In genomic region chr4:158894826-158895225, GRCh38 we compare ENCODE assay signal across 14 cellular contexts.
A peak's percentile ranks its signal among the peaks of the same experiment; 100 is the strongest.
DNase-seq lines count a peak whose midpoint lies in the region; ATAC-seq and TF ChIP-seq lines count a peak whose summit lies in the region.
"Had no signal": no experiment of that assay in that cellular context is flagged by ENCODE, and none has a peak within 500 bp of the region (broad histone marks: within the 10 kb centered on the region; RNA-seq: fewer than 3 reads in every experiment).

No MANE protein-coding gene starts in this region.

- WGBS in body of pancreas, 2 donors = 66 to 73% methylated on average over 2 of the region's 2 CpGs

- intact Hi-C loops in body of pancreas (cut with DNase I) = no loop called here
- intact Hi-C loops in head of caudate nucleus (cut with DNase I) = no loop called here
- intact Hi-C loops in activated CD8-positive, alpha-beta T cell treated with anti-CD3 and anti-CD28 coated beads for 36 hours (cut with micrococcal nuclease) = no loop called here

- POLR2A ChIA-PET in activated CD8-positive, alpha-beta T cell treated with anti-CD3 and anti-CD28 coated beads for 36 hours (lab: Charles Lee) = no interaction called here

- H3K4me1 ChIP-seq in body of pancreas = no peaks in the 10 kb centered on the region
- H3K4me1 ChIP-seq: HAP-1 had no signal

- ATAC-seq in effector memory CD8-positive, alpha-beta T cell (replicated peaks) = no peak
- no peak for ATAC-seq in body of pancreas
- no peak for ATAC-seq in activated CD8-positive, alpha-beta T cell treated with anti-CD3 and anti-CD28 coated beads for 36 hours

- H3K4me3 ChIP-seq in body of pancreas = no peak overlapping the region
- H3K4me3 ChIP-seq: HAP-1 had no signal

- H3K27ac ChIP-seq in body of pancreas = no peak overlapping the region

- H3K27me3 Mint-ChIP-seq in effector memory CD8-positive, alpha-beta T cell = no peaks in the 10 kb centered on the region
- no peaks in the 10 kb centered on the region for H3K27me3 Mint-ChIP-seq in activated CD8-positive, alpha-beta T cell treated with anti-CD3 and anti-CD28 coated beads for 36 hours
- H3K27me3 Mint-ChIP-seq: CD4-positive, alpha-beta memory T cell had no signal

- in situ Hi-C loops in G401 (cut with HindIII; ENCODE audit: low sequenced_read_pairs) = no loop called here

- TF ChIP-seq POLR2A in body of pancreas (IDR thresholded peaks at IDR 0.05) = no peak

- peak; percentile 87 for DNase-seq in G401 (ENCODE audit: low spot score)
- DNase-seq in cerebellar cortex (ENCODE audit: low spot score) = peak; percentile 85
- no peak for DNase-seq in effector memory CD8-positive, alpha-beta T cell
- DNase-seq in body of pancreas = no peak
- DNase-seq in head of caudate nucleus = no peak
- DNase-seq in activated CD8-positive, alpha-beta T cell treated with anti-CD3 and anti-CD28 coated beads for 36 hours = no peak
- DNase-seq: Calu3; CD4-positive, alpha-beta memory T cell; COR-L47; DMS53; DMS79 treated with DMSO at 0.1 percent for 48 hours; GOT3; HFFc6 had no signal

- H3K27me3 ChIP-seq in body of pancreas = no peaks in the 10 kb centered on the region

- peaks cover 0 to 4% of the 10 kb centered on the region in 2 donors for H3K36me3 ChIP-seq in body of pancreas (replicated peaks in 1 of 2; ENCODE audit: insufficient read depth in 1 of 2, low read depth in 2 of 2)
- H3K36me3 ChIP-seq: HAP-1 had no signal

- peaks cover 22 to 29% of the 10 kb centered on the region in 2 donors for H3K4me1 Mint-ChIP-seq in effector memory CD8-positive, alpha-beta T cell (ENCODE audit: low read depth in 2 of 2)
- H3K4me1 Mint-ChIP-seq in activated CD8-positive, alpha-beta T cell treated with anti-CD3 and anti-CD28 coated beads for 36 hours (ENCODE audit: low read depth) = peaks cover 3% of the 10 kb centered on the region

- no peaks in the 10 kb centered on the region for H3K9me3 ChIP-seq in body of pancreas
- H3K9me3 ChIP-seq: HAP-1 had no signal

- H3K4me3 Mint-ChIP-seq in effector memory CD8-positive, alpha-beta T cell = no peak overlapping the region
- H3K4me3 Mint-ChIP-seq in activated CD8-positive, alpha-beta T cell treated with anti-CD3 and anti-CD28 coated beads for 36 hours = no peak overlapping the region
- H3K4me3 Mint-ChIP-seq: CD4-positive, alpha-beta memory T cell; HFFc6 had no signal

- CTCF ChIA-PET in activated CD8-positive, alpha-beta T cell treated with anti-CD3 and anti-CD28 coated beads for 36 hours (lab: Charles Lee) = interaction anchor here (1.1 kb wide), 1 partner anchor 8 kb away, joined by 3 read pairs; no protein-coding TSS in a partner anchor

- peak overlapping the region; percentile 97 for H3K27ac Mint-ChIP-seq in effector memory CD8-positive, alpha-beta T cell
- no peak overlapping the region for H3K27ac Mint-ChIP-seq in activated CD8-positive, alpha-beta T cell treated with anti-CD3 and anti-CD28 coated beads for 36 hours
- H3K27ac Mint-ChIP-seq: HFFc6 had no signal

- H3K36me3 Mint-ChIP-seq in effector memory CD8-positive, alpha-beta T cell (ENCODE audit: insufficient read depth) = peaks cover 9% of the 10 kb centered on the region
- peaks cover 33% of the 10 kb centered on the region for H3K36me3 Mint-ChIP-seq in activated CD8-positive, alpha-beta T cell treated with anti-CD3 and anti-CD28 coated beads for 36 hours (ENCODE audit: low read depth)

- no peaks in the 10 kb centered on the region for H3K9me3 Mint-ChIP-seq in effector memory CD8-positive, alpha-beta T cell
- peaks cover 2% of the 10 kb centered on the region for H3K9me3 Mint-ChIP-seq in activated CD8-positive, alpha-beta T cell treated with anti-CD3 and anti-CD28 coated beads for 36 hours
- H3K9me3 Mint-ChIP-seq: HFFc6 had no signal

- no peak for TF ChIP-seq CTCF in body of pancreas (IDR thresholded peaks at IDR 0.05)
- TF ChIP-seq CTCF in activated CD8-positive, alpha-beta T cell treated with anti-CD3 and anti-CD28 coated beads for 36 hours (IDR thresholded peaks at IDR 0.05) = no peak

Comparison
In these comparisons a context has a peak if more than half of its experiments do, and no peak if none do; other contexts are left out.
1. DNase-seq: peak in G401 (single experiment) and cerebellar cortex (single experiment); none in effector memory CD8-positive, alpha-beta T cell (0 of 3), body of pancreas (0 of 4), head of caudate nucleus (0 of 42) and activated CD8-positive, alpha-beta T cell treated with anti-CD3 and anti-CD28 coated beads for 36 hours (single experiment).